In the genomic region with DNA sequence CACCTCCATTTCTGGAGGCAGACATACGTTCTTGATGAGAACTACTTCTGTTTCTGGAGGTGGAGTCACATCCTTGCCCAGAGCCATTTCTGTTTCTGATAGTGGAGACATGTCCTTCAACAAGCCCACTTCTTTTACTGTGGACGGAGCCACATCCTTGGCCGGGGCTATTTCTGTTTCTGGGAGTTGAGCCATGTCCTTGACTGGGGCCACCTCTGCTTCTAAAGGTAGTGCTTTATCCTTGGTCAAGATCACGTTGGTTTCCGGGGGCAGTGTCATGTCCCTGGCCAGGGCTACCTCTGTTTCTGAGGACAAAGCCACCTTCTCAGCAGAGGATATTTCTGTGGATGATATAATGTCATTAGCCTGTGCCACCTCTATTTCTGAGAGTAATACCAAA, we compare ENCODE assay signal across 2 cellular contexts.
TF ChIP-seq lines count a peak whose summit lies in the region.

No MANE protein-coding gene starts in this region.

TF ChIP-seq in HCT116, 20 proteins besides CTCF, POLR2A, EP300 and RAD21:
- TF ChIP-seq EGR1 (IDR thresholded peaks at IDR 0.05; ENCODE audit: low read depth) (no peak), ZFX (IDR thresholded peaks at IDR 0.05) (no peak), FOSL1 (IDR thresholded peaks at IDR 0.05; ENCODE audit: low read depth) (no peak), SRF (IDR thresholded peaks at IDR 0.05; ENCODE audit: low read depth) (no peak), TCF7L2 (IDR thresholded peaks at IDR 0.05; ENCODE audit: borderline replicate concordance, extremely low read depth, insufficient read depth, insufficient read length) (no peak), JUND (IDR thresholded peaks at IDR 0.05) (no peak), CBX3 (IDR thresholded peaks at IDR 0.05; ENCODE audit: low read depth) (no peak), EZH2 (IDR thresholded peaks at IDR 0.05) (no peak), SP1 (IDR thresholded peaks at IDR 0.05; ENCODE audit: low read depth) (no peak), YY1 (IDR thresholded peaks at IDR 0.05; ENCODE audit: extremely low read depth, insufficient replicate concordance, low read depth, low read length) (no peak), SIN3A (IDR thresholded peaks at IDR 0.05; ENCODE audit: low read depth) (no peak), ELF1 (IDR thresholded peaks at IDR 0.05; ENCODE audit: borderline replicate concordance, low read depth) (no peak), ZNF274 (IDR thresholded peaks at IDR 0.05; ENCODE audit: low read depth, low read length) (no peak), CEBPB (IDR thresholded peaks at IDR 0.05; ENCODE audit: low read depth) (no peak)
- TF ChIP-seq, protein P1, sequence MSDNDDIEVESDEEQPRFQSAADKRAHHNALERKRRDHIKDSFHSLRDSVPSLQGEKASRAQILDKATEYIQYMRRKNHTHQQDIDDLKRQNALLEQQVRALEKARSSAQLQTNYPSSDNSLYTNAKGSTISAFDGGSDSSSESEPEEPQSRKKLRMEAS (IDR thresholded peaks at IDR 0.05) = no peak
- TF ChIP-seq, protein P2, sequence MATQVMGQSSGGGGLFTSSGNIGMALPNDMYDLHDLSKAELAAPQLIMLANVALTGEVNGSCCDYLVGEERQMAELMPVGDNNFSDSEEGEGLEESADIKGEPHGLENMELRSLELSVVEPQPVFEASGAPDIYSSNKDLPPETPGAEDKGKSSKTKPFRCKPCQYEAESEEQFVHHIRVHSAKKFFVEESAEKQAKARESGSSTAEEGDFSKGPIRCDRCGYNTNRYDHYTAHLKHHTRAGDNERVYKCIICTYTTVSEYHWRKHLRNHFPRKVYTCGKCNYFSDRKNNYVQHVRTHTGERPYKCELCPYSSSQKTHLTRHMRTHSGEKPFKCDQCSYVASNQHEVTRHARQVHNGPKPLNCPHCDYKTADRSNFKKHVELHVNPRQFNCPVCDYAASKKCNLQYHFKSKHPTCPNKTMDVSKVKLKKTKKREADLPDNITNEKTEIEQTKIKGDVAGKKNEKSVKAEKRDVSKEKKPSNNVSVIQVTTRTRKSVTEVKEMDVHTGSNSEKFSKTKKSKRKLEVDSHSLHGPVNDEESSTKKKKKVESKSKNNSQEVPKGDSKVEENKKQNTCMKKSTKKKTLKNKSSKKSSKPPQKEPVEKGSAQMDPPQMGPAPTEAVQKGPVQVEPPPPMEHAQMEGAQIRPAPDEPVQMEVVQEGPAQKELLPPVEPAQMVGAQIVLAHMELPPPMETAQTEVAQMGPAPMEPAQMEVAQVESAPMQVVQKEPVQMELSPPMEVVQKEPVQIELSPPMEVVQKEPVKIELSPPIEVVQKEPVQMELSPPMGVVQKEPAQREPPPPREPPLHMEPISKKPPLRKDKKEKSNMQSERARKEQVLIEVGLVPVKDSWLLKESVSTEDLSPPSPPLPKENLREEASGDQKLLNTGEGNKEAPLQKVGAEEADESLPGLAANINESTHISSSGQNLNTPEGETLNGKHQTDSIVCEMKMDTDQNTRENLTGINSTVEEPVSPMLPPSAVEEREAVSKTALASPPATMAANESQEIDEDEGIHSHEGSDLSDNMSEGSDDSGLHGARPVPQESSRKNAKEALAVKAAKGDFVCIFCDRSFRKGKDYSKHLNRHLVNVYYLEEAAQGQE (IDR thresholded peaks at IDR 0.05; ENCODE audit: low read depth) = no peak
- TF ChIP-seq, protein P3, sequence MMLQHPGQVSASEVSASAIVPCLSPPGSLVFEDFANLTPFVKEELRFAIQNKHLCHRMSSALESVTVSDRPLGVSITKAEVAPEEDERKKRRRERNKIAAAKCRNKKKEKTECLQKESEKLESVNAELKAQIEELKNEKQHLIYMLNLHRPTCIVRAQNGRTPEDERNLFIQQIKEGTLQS (IDR thresholded peaks at IDR 0.05) = no peak

TF ChIP-seq in K562, 482 proteins besides CTCF, POLR2A, EP300 and RAD21:
- TF ChIP-seq, protein P4, sequence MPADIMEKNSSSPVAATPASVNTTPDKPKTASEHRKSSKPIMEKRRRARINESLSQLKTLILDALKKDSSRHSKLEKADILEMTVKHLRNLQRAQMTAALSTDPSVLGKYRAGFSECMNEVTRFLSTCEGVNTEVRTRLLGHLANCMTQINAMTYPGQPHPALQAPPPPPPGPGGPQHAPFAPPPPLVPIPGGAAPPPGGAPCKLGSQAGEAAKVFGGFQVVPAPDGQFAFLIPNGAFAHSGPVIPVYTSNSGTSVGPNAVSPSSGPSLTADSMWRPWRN (IDR thresholded peaks at IDR 0.05; ENCODE audit: low read depth) = no peak
- TF ChIP-seq CBX1 (IDR thresholded peaks at IDR 0.05; ENCODE audit: low read depth) (no peak), STAT5B (CRISPR knock-in tag; IDR thresholded peaks at IDR 0.05) (no peak), MCM2 (IDR thresholded peaks at IDR 0.05; ENCODE audit: low read depth) (no peak), SRSF1 (IDR thresholded peaks at IDR 0.05; ENCODE audit: low read depth, low read length) (no peak), ZKSCAN3 (CRISPR knock-in tag; IDR thresholded peaks at IDR 0.05) (no peak), CCNT2 (IDR thresholded peaks at IDR 0.05; ENCODE audit: borderline replicate concordance, extremely low read depth, insufficient read length, low read depth, low read length) (no peak), BDP1 (IDR thresholded peaks at IDR 0.05; ENCODE audit: insufficient read depth, insufficient read length) (no peak), MTA1 (IDR thresholded peaks at IDR 0.05; ENCODE audit: borderline replicate concordance) (no peak), TRIM24 (IDR thresholded peaks at IDR 0.05) (no peak), HDAC3 (IDR thresholded peaks at IDR 0.05; ENCODE audit: borderline replicate concordance, partially characterized antibody) (no peak), SMARCA5 (IDR thresholded peaks at IDR 0.05) (no peak)
- TF ChIP-seq, protein P5, sequence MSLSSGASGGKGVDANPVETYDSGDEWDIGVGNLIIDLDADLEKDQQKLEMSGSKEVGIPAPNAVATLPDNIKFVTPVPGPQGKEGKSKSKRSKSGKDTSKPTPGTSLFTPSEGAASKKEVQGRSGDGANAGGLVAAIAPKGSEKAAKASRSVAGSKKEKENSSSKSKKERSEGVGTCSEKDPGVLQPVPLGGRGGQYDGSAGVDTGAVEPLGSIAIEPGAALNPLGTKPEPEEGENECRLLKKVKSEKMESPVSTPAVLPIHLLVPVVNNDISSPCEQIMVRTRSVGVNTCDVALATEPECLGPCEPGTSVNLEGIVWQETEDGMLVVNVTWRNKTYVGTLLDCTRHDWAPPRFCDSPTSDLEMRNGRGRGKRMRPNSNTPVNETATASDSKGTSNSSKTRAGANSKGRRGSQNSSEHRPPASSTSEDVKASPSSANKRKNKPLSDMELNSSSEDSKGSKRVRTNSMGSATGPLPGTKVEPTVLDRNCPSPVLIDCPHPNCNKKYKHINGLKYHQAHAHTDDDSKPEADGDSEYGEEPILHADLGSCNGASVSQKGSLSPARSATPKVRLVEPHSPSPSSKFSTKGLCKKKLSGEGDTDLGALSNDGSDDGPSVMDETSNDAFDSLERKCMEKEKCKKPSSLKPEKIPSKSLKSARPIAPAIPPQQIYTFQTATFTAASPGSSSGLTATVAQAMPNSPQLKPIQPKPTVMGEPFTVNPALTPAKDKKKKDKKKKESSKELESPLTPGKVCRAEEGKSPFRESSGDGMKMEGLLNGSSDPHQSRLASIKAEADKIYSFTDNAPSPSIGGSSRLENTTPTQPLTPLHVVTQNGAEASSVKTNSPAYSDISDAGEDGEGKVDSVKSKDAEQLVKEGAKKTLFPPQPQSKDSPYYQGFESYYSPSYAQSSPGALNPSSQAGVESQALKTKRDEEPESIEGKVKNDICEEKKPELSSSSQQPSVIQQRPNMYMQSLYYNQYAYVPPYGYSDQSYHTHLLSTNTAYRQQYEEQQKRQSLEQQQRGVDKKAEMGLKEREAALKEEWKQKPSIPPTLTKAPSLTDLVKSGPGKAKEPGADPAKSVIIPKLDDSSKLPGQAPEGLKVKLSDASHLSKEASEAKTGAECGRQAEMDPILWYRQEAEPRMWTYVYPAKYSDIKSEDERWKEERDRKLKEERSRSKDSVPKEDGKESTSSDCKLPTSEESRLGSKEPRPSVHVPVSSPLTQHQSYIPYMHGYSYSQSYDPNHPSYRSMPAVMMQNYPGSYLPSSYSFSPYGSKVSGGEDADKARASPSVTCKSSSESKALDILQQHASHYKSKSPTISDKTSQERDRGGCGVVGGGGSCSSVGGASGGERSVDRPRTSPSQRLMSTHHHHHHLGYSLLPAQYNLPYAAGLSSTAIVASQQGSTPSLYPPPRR (CRISPR knock-in tag; IDR thresholded peaks at IDR 0.05; ENCODE audit: borderline replicate concordance) = no peak
TF ChIP-seq in K562: peak in this region for 0.
